Comparison of ENCODE assay signal across 17 cellular contexts in genomic region chr4:108814327-108814726, GRCh38. TPM values are rescaled to one million over a fixed set of nuclear protein-coding genes. Genes with fewer than 3 reads are reported as not detected.
"Had no signal": no experiment of that assay in that cellular context is flagged by ENCODE, and none has a peak within 500 bp of the region (broad histone marks: within the 10 kb centered on the region; RNA-seq: fewer than 3 reads in every experiment).

No MANE protein-coding gene starts in this region.

- DNase-seq: activated B cell treated with CpG ODN at 0.5 μM for 24 hours; activated CD4-positive, alpha-beta T cell treated with anti-CD3 and anti-CD28 coated beads, Interleukin-2, amount 50 U/mL, for 48 hours; activated naive CD4-positive, alpha-beta T cell treated with anti-CD3 and anti-CD28 coated beads, Interleukin-2, amount 10 ng/mL, durations not matched to agents 7 days and 5 days; dermis blood vessel endothelial cell; effector memory CD8-positive, alpha-beta T cell; foreskin keratinocyte; head of caudate nucleus; kidney glomerular epithelial cell; mesenchymal stem cell; naive thymus-derived CD8-positive, alpha-beta T cell; stimulated activated CD4-positive, alpha-beta T cell treated with anti-CD3 and anti-CD28 coated beads, Interleukin-12 subunit alpha, Interleukin-12 subunit beta, amount 100 ng/mL, for 4 hours; stimulated activated naive CD4-positive, alpha-beta T cell; transverse colon had no signal

- H3K4me3 Mint-ChIP-seq: activated B cell treated with CpG ODN at 0.5 μM for 24 hours; activated naive CD4-positive, alpha-beta T cell treated with anti-CD3 and anti-CD28 coated beads, Interleukin-2, amount 10 ng/mL, durations not matched to agents 7 days and 5 days; effector memory CD8-positive, alpha-beta T cell; naive thymus-derived CD8-positive, alpha-beta T cell had no signal

- H3K4me1 Mint-ChIP-seq: activated B cell treated with CpG ODN at 0.5 μM for 24 hours; activated naive CD4-positive, alpha-beta T cell treated with anti-CD3 and anti-CD28 coated beads, Interleukin-2, amount 10 ng/mL, durations not matched to agents 7 days and 5 days; naive thymus-derived CD8-positive, alpha-beta T cell had no signal

- H3K27ac Mint-ChIP-seq: activated B cell treated with CpG ODN at 0.5 μM for 24 hours; activated naive CD4-positive, alpha-beta T cell treated with anti-CD3 and anti-CD28 coated beads, Interleukin-2, amount 10 ng/mL, durations not matched to agents 7 days and 5 days; effector memory CD8-positive, alpha-beta T cell; naive thymus-derived CD8-positive, alpha-beta T cell had no signal

- H3K9me3 Mint-ChIP-seq: activated B cell treated with CpG ODN at 0.5 μM for 24 hours; activated naive CD4-positive, alpha-beta T cell treated with anti-CD3 and anti-CD28 coated beads, Interleukin-2, amount 10 ng/mL, durations not matched to agents 7 days and 5 days; effector memory CD8-positive, alpha-beta T cell; naive thymus-derived CD8-positive, alpha-beta T cell had no signal

- ATAC-seq: effector memory CD8-positive, alpha-beta T cell; foreskin keratinocyte; naive thymus-derived CD8-positive, alpha-beta T cell had no signal

- H3K36me3 Mint-ChIP-seq: activated naive CD4-positive, alpha-beta T cell treated with anti-CD3 and anti-CD28 coated beads, Interleukin-2, amount 10 ng/mL, durations not matched to agents 7 days and 5 days; naive thymus-derived CD8-positive, alpha-beta T cell had no signal

- H3K27me3 Mint-ChIP-seq: activated B cell treated with CpG ODN at 0.5 μM for 24 hours had no signal

RNA-seq across cellular contexts. Expression of gene ETNPPL, which starts 51.5 kb away (rescaled TPM):
- total RNA-seq: activated B cell treated with CpG ODN at 0.5 μM for 24 hours; astrocyte; chondrocyte; dermis blood vessel endothelial cell; foreskin keratinocyte; naive thymus-derived CD8-positive, alpha-beta T cell; renal cortical epithelial cell; T-helper 2 cell treated with Interferon-gamma antibody and Interleukin-4, amounts not matched to agents 100 ng/mL and 5 ng/mL, for 36 hours; transverse colon had no signal
